ENCODE assay signal across 22 cellular contexts in genomic region chr13:73338389-73338788, GRCh38.
A peak's percentile ranks its signal among the peaks of the same experiment; 100 is the strongest.
DNase-seq lines count a peak whose midpoint lies in the region; TF ChIP-seq lines count a peak whose summit lies in the region.
"Had no signal": no experiment of that assay in that cellular context is flagged by ENCODE, and none has a peak within 500 bp of the region (broad histone marks: within the 10 kb centered on the region; RNA-seq: fewer than 3 reads in every experiment).

No MANE protein-coding gene starts in this region.

- no peak overlapping the region for H2AFZ ChIP-seq in mammary epithelial cell (ENCODE audit: low read depth, low read length)
- no peak overlapping the region for H2AFZ ChIP-seq in Karpas-422 (ENCODE audit: low read length)

- no peak overlapping the region for H2BK5ac ChIP-seq in mesendoderm (ENCODE audit: low read length)

- H3K4me3 ChIP-seq in mammary epithelial cell (replicated peaks in 1 of 3; ENCODE audit: insufficient read depth in 1 of 3, low read depth in 2 of 3, low read length in 3 of 3): no peak overlapping the region
- no peak overlapping the region for H3K4me3 ChIP-seq in skeletal muscle satellite cell (ENCODE audit: low read length)
- H3K4me3 ChIP-seq in Karpas-422 (ENCODE audit: low read length): no peak overlapping the region
- H3K4me3 ChIP-seq in mesendoderm (ENCODE audit: low read length): no peak overlapping the region
- H3K4me3 ChIP-seq: cardiac muscle cell, esophagus muscularis mucosa, left ventricle myocardium inferior, MG63 had no signal

- in situ Hi-C loops in mammary epithelial cell (cut with MboI; ENCODE audit: low sequenced_read_pairs in 2 of 2): loop anchor here in 1 of 2 donors (10.0 to 25.0 kb wide), 2 partner anchors 114 to 251 kb away; no protein-coding TSS in a partner anchor

- dilution Hi-C loops in mammary epithelial cell (cut with HindIII; ENCODE audit: low sequenced_read_pairs): no loop called here

- H3K79me1 ChIP-seq in mesendoderm (ENCODE audit: low read length): no peaks in the 10 kb centered on the region

- no peaks in the 10 kb centered on the region for H3K36me3 ChIP-seq in mammary epithelial cell (ENCODE audit: insufficient read depth, low read length)
- no peaks in the 10 kb centered on the region for H3K36me3 ChIP-seq in skeletal muscle satellite cell (ENCODE audit: insufficient read depth, low read length)
- H3K36me3 ChIP-seq in Karpas-422 (ENCODE audit: insufficient read depth, low read length): no peaks in the 10 kb centered on the region
- no peaks in the 10 kb centered on the region for H3K36me3 ChIP-seq in mesendoderm (ENCODE audit: control insufficient read depth, insufficient read depth, low read length)
- H3K36me3 ChIP-seq: BE2C, cardiac muscle cell, esophagus muscularis mucosa, left ventricle myocardium inferior, MG63, neutrophil had no signal

- H3K27me3 ChIP-seq in mammary epithelial cell (ENCODE audit: insufficient read depth, low read length) (no peaks in the 10 kb centered on the region), skeletal muscle satellite cell (ENCODE audit: control insufficient read depth, insufficient read depth, low read length) (no peaks in the 10 kb centered on the region), Karpas-422 (ENCODE audit: low read length) (no peaks in the 10 kb centered on the region), mesendoderm (ENCODE audit: insufficient read depth, low read length, poor library complexity) (no peaks in the 10 kb centered on the region)
- H3K27me3 ChIP-seq: cardiac muscle cell, esophagus muscularis mucosa, MG63, neutrophil had no signal

- no peak overlapping the region for H4K8ac ChIP-seq in mesendoderm (ENCODE audit: low read depth, low read length)

- no peak overlapping the region for H3K23ac ChIP-seq in mesendoderm (ENCODE audit: low read length)

- H3K9me2 ChIP-seq in Karpas-422 (replicated peaks; ENCODE audit: insufficient read depth, low read length): no peaks in the 10 kb centered on the region

- no peak overlapping the region for H3K4ac ChIP-seq in mesendoderm (ENCODE audit: low read depth, low read length)

- no peak overlapping the region for H2BK120ac ChIP-seq in mesendoderm (ENCODE audit: low read depth, low read length)

- no peaks in the 10 kb centered on the region for H3K9me3 ChIP-seq in mammary epithelial cell (replicated peaks; ENCODE audit: insufficient read depth, low read length)
- H3K9me3 ChIP-seq in skeletal muscle satellite cell (replicated peaks; ENCODE audit: low read length): no peaks in the 10 kb centered on the region
- no peaks in the 10 kb centered on the region for H3K9me3 ChIP-seq in Karpas-422 (ENCODE audit: low read length)
- H3K9me3 ChIP-seq: BE2C, esophagus muscularis mucosa, left ventricle myocardium inferior, MG63, neutrophil had no signal

- H3K18ac ChIP-seq in mesendoderm (ENCODE audit: low read length): no peak overlapping the region

- no peak overlapping the region for H4K5ac ChIP-seq in mesendoderm (ENCODE audit: low read length)

- CTCF ChIA-PET in mammary epithelial cell (lab: Charles Lee; ENCODE audit: low non-redundant PET): no interaction called here

- no peak overlapping the region for H2AK5ac ChIP-seq in mesendoderm (ENCODE audit: low read length)

- H4K20me1 ChIP-seq in mammary epithelial cell (ENCODE audit: insufficient read depth, low read length) (no peaks in the 10 kb centered on the region), Karpas-422 (ENCODE audit: insufficient read depth, low read depth, low read length) (no peaks in the 10 kb centered on the region)

- H3K9ac ChIP-seq in mammary epithelial cell (ENCODE audit: insufficient read depth, low read length) (no peak overlapping the region), skeletal muscle satellite cell (ENCODE audit: low read depth, low read length) (peak overlapping the region; percentile 61), Karpas-422 (ENCODE audit: low read length) (no peak overlapping the region), mesendoderm (ENCODE audit: low read length) (no peak overlapping the region)

- H3K27ac ChIP-seq in mammary epithelial cell (ENCODE audit: insufficient read depth, low read depth, low read length): peak overlapping the region; percentile 100
- no peak overlapping the region for H3K27ac ChIP-seq in Karpas-422 (ENCODE audit: low read length)
- H3K27ac ChIP-seq in mesendoderm (ENCODE audit: low read depth, low read length): no peak overlapping the region
- H3K27ac ChIP-seq: cardiac muscle cell, esophagus muscularis mucosa, left ventricle myocardium inferior, neutrophil had no signal

- H3K79me2 ChIP-seq in mammary epithelial cell (ENCODE audit: insufficient read depth, low read length): no peaks in the 10 kb centered on the region
- no peaks in the 10 kb centered on the region for H3K79me2 ChIP-seq in Karpas-422 (ENCODE audit: low read length)
- H3K79me2 ChIP-seq in mesendoderm (ENCODE audit: control insufficient read depth, insufficient read depth, low read length): no peaks in the 10 kb centered on the region

- H3K56ac ChIP-seq in mesendoderm (ENCODE audit: low read length): no peak overlapping the region

- H2BK15ac ChIP-seq in mesendoderm (replicated peaks; ENCODE audit: low read depth): no peak overlapping the region

- WGBS in mammary epithelial cell (ENCODE audit: low coverage, missing lambda C conversion rate): 89% methylated on average over 3 of the region's 3 CpGs
- no CpG with 5 or more reads among the region's 3 CpGs for WGBS in mesendoderm (ENCODE audit: extremely low coverage, insufficient coverage, low lambda C conversion rate)

- no TSS peak for BruUV-seq in mammary epithelial cell (replicated peaks; lab: Mats Ljungman, UMichigan)

- peak; percentile 23 for DNase-seq in NCI-H748 (lab: John Stamatoyannopoulos, UW; ENCODE audit: unreplicated experiment)
- DNase-seq in NCI-H748 treated with DMSO at 0.1 percent for 48 hours (lab: John Stamatoyannopoulos, UW): no peak
- DNase-seq in mammary epithelial cell: peak; percentile 67
- DNase-seq in iris pigment epithelial cell (ENCODE audit: low read depth): peak; percentile 78
- DNase-seq in HUDEP-2 (lab: John Stamatoyannopoulos, UW; ENCODE audit: unreplicated experiment in 76 of 76): no peak
- no peak for DNase-seq in Karpas-422
- no peak for DNase-seq in mesendoderm
- DNase-seq: 8988T; activated CD4-positive, alpha-beta T cell treated with anti-CD3 and anti-CD28 coated beads, Interleukin-2, amount 50 U/mL, for 1 hour; activated effector memory CD4-positive, alpha-beta T cell treated with Interleukin-2 at 50 U/mL for 16 hours; BE2C; IMR-90; left ventricle myocardium inferior; MG63; NCI-H2171 treated with DMSO at 0.1 percent for 48 hours; NCI-H69; stimulated activated CD4-positive, alpha-beta T cell treated with anti-CD3 and anti-CD28 coated beads, Interleukin-15, amount 100 ng/mL, for 24 hours; T-helper 17 cell had no signal

- H3K4me1 ChIP-seq in mammary epithelial cell (ENCODE audit: insufficient read depth, low read length) (peaks cover 48% of the 10 kb centered on the region), skeletal muscle satellite cell (ENCODE audit: control insufficient read depth, insufficient read depth, low read length) (peaks cover 71% of the 10 kb centered on the region), Karpas-422 (ENCODE audit: low read length) (no peaks in the 10 kb centered on the region), mesendoderm (ENCODE audit: control insufficient read depth, low read depth, low read length) (peaks cover 2% of the 10 kb centered on the region)
- H3K4me1 ChIP-seq: BE2C, esophagus muscularis mucosa, left ventricle myocardium inferior had no signal

- intact Hi-C loops in mammary epithelial cell (cut with micrococcal nuclease): loop anchor here (5.0 to 10.0 kb wide), 4 partner anchors 91 to 256 kb away; no protein-coding TSS in a partner anchor

- H3K4me2 ChIP-seq in mammary epithelial cell (ENCODE audit: insufficient read depth, low read depth, low read length) (no peak overlapping the region), skeletal muscle satellite cell (ENCODE audit: low read length) (peak overlapping the region; percentile 17), Karpas-422 (ENCODE audit: low read depth, low read length, poor library complexity, severe bottlenecking) (no peak overlapping the region), mesendoderm (ENCODE audit: low read length) (no peak overlapping the region)

- no peak for TF ChIP-seq CTCF in mammary epithelial cell (conservative IDR thresholded peaks at IDR 0.05 in 1 of 2, IDR thresholded peaks at IDR 0.05 in 1 of 2; ENCODE audit: extremely low read depth in 1 of 2, insufficient read depth in 1 of 2, low read depth in 1 of 2, low read length in 2 of 2)

Comparison
In these comparisons a context has a peak if more than half of its experiments do, and no peak if none do; other contexts are left out.
1. DNase-seq: peak in NCI-H748 (single experiment), mammary epithelial cell (single experiment) and iris pigment epithelial cell (single experiment); none in NCI-H748 treated with DMSO at 0.1 percent for 48 hours (single experiment), HUDEP-2 (0 of 76), Karpas-422 (single experiment) and mesendoderm (single experiment).